Comparison of ENCODE assay signal across 8 cellular contexts in the genomic region with DNA sequence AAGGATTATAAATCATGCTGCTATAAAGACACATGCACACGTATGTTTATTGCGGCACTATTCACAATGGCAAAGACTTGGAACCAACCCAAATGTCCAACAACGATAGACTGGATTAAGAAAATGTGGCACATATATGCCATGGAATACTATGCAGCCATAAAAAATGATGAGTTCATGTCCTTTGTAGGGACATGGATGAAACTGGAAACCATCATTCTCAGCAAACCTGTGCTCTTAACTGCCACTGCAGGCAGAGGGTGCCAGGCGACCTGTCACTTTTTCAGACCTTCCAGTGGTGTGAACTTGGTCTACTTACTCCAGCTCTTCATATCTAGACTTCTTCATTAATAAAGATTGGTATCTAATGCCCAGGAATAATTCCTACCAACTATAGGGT. TPM values are rescaled to one million over a fixed set of nuclear protein-coding genes. Genes with fewer than 3 reads are reported as not detected.
A peak's percentile ranks its signal among the peaks of the same experiment; 100 is the strongest.
DNase-seq lines count a peak whose midpoint lies in the region; ATAC-seq, FAIRE-seq and TF ChIP-seq lines count a peak whose summit lies in the region.
"Not testable (repeated sequence)": the region's sequence is repeated elsewhere in the genome, so short reads cannot be mapped to it uniquely, and the experiment has no call there.

No MANE protein-coding gene starts in this region.

- peak overlapping the region; percentile 72 for H3K9ac ChIP-seq in keratinocyte (ENCODE audit: control insufficient read depth, extremely low read depth, insufficient read depth, low read length)

- dilution Hi-C loops in keratinocyte (cut with MboI; ENCODE audit: extremely low pct_ligation_motif_present, low sequenced_read_pairs): not testable (repeated sequence)

- not testable (repeated sequence) for H3K27me3 ChIP-seq in Panc1 (ENCODE audit: control insufficient read depth, insufficient read depth, low read length); ascending aorta; keratinocyte (ENCODE audit: control insufficient read depth, extremely low read depth, insufficient read depth, low read length); stomach

- peak overlapping the region; percentile 98 for H3K27ac Mint-ChIP-seq in osteocyte (ENCODE audit: unreplicated experiment)

- DNase-seq in A549 (ENCODE audit: low read depth in 1 of 2, low spot score in 1 of 2); Panc1 (ENCODE audit: low read depth, low spot score); ascending aorta (ENCODE audit: low spot score in 2 of 2); epithelial cell of prostate (ENCODE audit: low read depth, low spot score); keratinocyte (ENCODE audit: low read depth, low spot score); osteocyte (ENCODE audit: extremely low spot score, unreplicated experiment); stomach: not testable (repeated sequence)

- H3K9me1 ChIP-seq in keratinocyte (ENCODE audit: control insufficient read depth, extremely low read depth, insufficient read depth, low read length): not testable (repeated sequence)

- in situ Hi-C loops in Panc1 (cut with HindIII; ENCODE audit: low pct_unique_long_range_greater_than_20kb, low sequenced_read_pairs): not testable (repeated sequence)

- not testable (repeated sequence) for BruUV-seq in Panc1 (replicated peaks; lab: Mats Ljungman, UMichigan)

- H3K9me3 ChIP-seq in A549; Panc1 (ENCODE audit: control insufficient read depth, insufficient read depth, low read depth, low read length); ascending aorta; keratinocyte (ENCODE audit: control insufficient read depth, low read depth, low read length); stomach: not testable (repeated sequence)

- H3K79me2 ChIP-seq in keratinocyte (ENCODE audit: control insufficient read depth, insufficient read depth, low read length): peaks cover 55% of the 10 kb centered on the region

- TF ChIP-seq CTCF in A549 (IDR thresholded peaks at IDR 0.05); Panc1 (IDR thresholded peaks at IDR 0.05); ascending aorta (IDR thresholded peaks at IDR 0.05); keratinocyte (optimal IDR thresholded peaks at IDR 0.05 in 1 of 3, IDR thresholded peaks at IDR 0.05 in 1 of 3, conservative IDR thresholded peaks at IDR 0.05 in 1 of 3; ENCODE audit: extremely low read depth in 1 of 3, insufficient read depth in 2 of 3, low read length in 3 of 3); osteocyte (IDR thresholded peaks at IDR 0.05); stomach (IDR thresholded peaks at IDR 0.05): not testable (repeated sequence)

- not testable (repeated sequence) for H4K20me1 ChIP-seq in keratinocyte (ENCODE audit: control insufficient read depth, extremely low read depth, insufficient read depth, low read length)

- not testable (repeated sequence) for H3K27me3 Mint-ChIP-seq in osteocyte (ENCODE audit: unreplicated experiment)

- not testable (repeated sequence) for ATAC-seq in A549, Panc1

- not testable (repeated sequence) for TF ChIP-seq EP300 in A549 (IDR thresholded peaks at IDR 0.05); stomach (IDR thresholded peaks at IDR 0.05)

- WGBS in A549 (ENCODE audit: missing lambda C conversion rate): 82% methylated on average over 2 of the region's 4 CpGs
- WGBS in stomach, 5 donors: 80 to 93% (median 86%) methylated on average over 1 to 4 of the region's 4 CpGs
- WGBS in urinary bladder: 75% methylated on average over 2 of the region's 4 CpGs

- not testable (repeated sequence) for TF ChIP-seq POLR2A in A549 (IDR thresholded peaks at IDR 0.05; ENCODE audit: low read length); stomach (IDR thresholded peaks at IDR 0.05)

- H3K4me2 ChIP-seq in A549 (peak overlapping the region; percentile 70), keratinocyte (ENCODE audit: control insufficient read depth, extremely low read depth, insufficient read depth, low read depth, low read length) (peak overlapping the region; percentile 72)

- intact Hi-C loops in Panc1 (cut with micrococcal nuclease; ENCODE audit: unreplicated experiment); ascending aorta (cut with DNase I); stomach (cut with DNase I; ENCODE audit: low total_unique reads): not testable (repeated sequence)

- not testable (repeated sequence) for H2AFZ ChIP-seq in keratinocyte (ENCODE audit: control insufficient read depth, low read length)

- H3K4me1 ChIP-seq in A549 (peaks cover 93% of the 10 kb centered on the region), Panc1 (ENCODE audit: control insufficient read depth, insufficient read depth, low read length) (peaks cover 92% of the 10 kb centered on the region), ascending aorta (peaks cover 37 to 67% of the 10 kb centered on the region in 2 donors), keratinocyte (ENCODE audit: control insufficient read depth, extremely low read depth, insufficient read depth, low read length) (peaks cover 85% of the 10 kb centered on the region), stomach (peaks cover 26 to 89% (median 72%) of the 10 kb centered on the region in 4 donors)
- not testable (repeated sequence) for H3K4me1 ChIP-seq in urinary bladder (ENCODE audit: insufficient read depth)

- FAIRE-seq in A549 (lab: Jason Lieb, UNC); keratinocyte (lab: Jason Lieb, UNC): not testable (repeated sequence)

- H3K4me1 Mint-ChIP-seq in osteocyte (ENCODE audit: unreplicated experiment): peaks cover 86% of the 10 kb centered on the region

- POLR2A ChIA-PET in A549 (lab: Yijun Ruan, JAX): interaction anchor here (0.5 to 6.2 kb wide), 5 partner anchors 8 to 41 kb away, joined by 3 to 114 read pairs (median 18); a partner anchor contains a TSS
- POLR2A ChIA-PET in Panc1 (lab: Charles Lee): not testable (repeated sequence)

- H3K36me3 Mint-ChIP-seq in osteocyte (ENCODE audit: unreplicated experiment): peaks cover 19% of the 10 kb centered on the region

- not testable (repeated sequence) for TF ChIP-seq RAD21 in A549 (conservative IDR thresholded peaks at IDR 0.05 in 1 of 2, IDR thresholded peaks at IDR 0.05 in 1 of 2)

- H3K9me3 Mint-ChIP-seq in osteocyte (ENCODE audit: unreplicated experiment): not testable (repeated sequence)

- H3K27ac ChIP-seq in A549 (peak overlapping the region; percentile 92 to 93), Panc1 (ENCODE audit: low read length) (peak overlapping the region; percentile 100), ascending aorta (peak overlapping the region; percentile 83 to 85), epithelial cell of prostate (peak overlapping the region; percentile 99), keratinocyte (ENCODE audit: control insufficient read depth, insufficient read depth, low read length) (peak overlapping the region; percentile 89), stomach (peak overlapping the region in 4 of 5 donors; percentile 67 to 83 (median 80)), urinary bladder (ENCODE audit: low read depth) (peak overlapping the region; percentile 14)

- CTCF ChIA-PET in A549 (lab: Yijun Ruan, JAX): interaction anchor here (2.2 to 41.4 kb wide), 3 partner anchors 9 to 85 kb away, joined by 12 to 924 read pairs (median 37); a partner anchor contains a TSS
- CTCF ChIA-PET in Panc1 (lab: Charles Lee): interaction anchor here (0.9 kb wide), 1 partner anchor 15 kb away, joined by 3 read pairs; a partner anchor contains a TSS

- H3K4me3 Mint-ChIP-seq in osteocyte (ENCODE audit: unreplicated experiment): not testable (repeated sequence)

- not testable (repeated sequence) for H3K36me3 ChIP-seq in Panc1 (ENCODE audit: control insufficient read depth, insufficient read depth, low read length); ascending aorta; stomach; urinary bladder (ENCODE audit: insufficient read depth)
- peaks cover 10 to 13% of the 10 kb centered on the region in 2 experiments for H3K36me3 ChIP-seq in keratinocyte (ENCODE audit: control insufficient read depth in 2 of 2, extremely low read depth in 1 of 2, insufficient read depth in 2 of 2, low read length in 2 of 2)

- not testable (repeated sequence) for H3K4me3 ChIP-seq in A549; Panc1 (ENCODE audit: low read depth in 2 of 2, low read length in 2 of 2); ascending aorta; stomach; urinary bladder (ENCODE audit: low read depth, low read length)
- peak overlapping the region in 1 of 3 experiments; percentile 17 for H3K4me3 ChIP-seq in keratinocyte (ENCODE audit: control insufficient read depth in 2 of 3, extremely low read depth in 1 of 3, insufficient read depth in 2 of 3, low read depth in 1 of 3, low read length in 3 of 3)

RNA-seq across cellular contexts. Expression of a gene that starts 14.5 kb away (rescaled TPM):
- polyA plus RNA-seq in A549 (2011; rRNA removed) (229 and 265 TPM in 2 replicates), A549 (2017; fragmentation: RNase III; extraction: RNeasy Plus Mini Kit Qiagen cat#74134 plus additional on column Dnase treatment) (190 to 217 TPM (median 191 TPM) in 3 replicates), keratinocyte (174 to 276 TPM (median 232 TPM) in 3 replicates), stomach (10 to 100 TPM in 2 of 3 donors, 1 to 10 TPM in 1; 5.0 to 24.2 (median 13.7) TPM), urinary bladder (61.3 TPM)
- 117 TPM in 2 replicates for polyA plus RNA-seq in A549 (2012; cell fraction: cytosol; rRNA removed)
- polyA plus RNA-seq in A549 (2012; cell fraction: nucleus; rRNA removed): 127 and 200 TPM in 2 replicates
- 195 and 221 TPM in 2 replicates for polyA minus RNA-seq in A549 (2011; rRNA and poly(A)+ RNA removed)
- total RNA-seq in Panc1 (2021; ENCODE audit: unreplicated experiment) (376 TPM), ascending aorta (68.2 TPM), osteocyte (470 and 517 TPM in 2 replicates), stomach (100 to 1,000 TPM in 1 of 5 donors, 10 to 100 TPM in 4; 29.5 to 111 (median 72.7) TPM), urinary bladder (99.1 TPM)
- polyA plus RNA-seq in Panc1 (2012; ENCODE audit: insufficient read length): 187 TPM
- 146 TPM for polyA plus RNA-seq in keratinocyte (2011; ENCODE audit: low read depth)
- 192 and 235 TPM in 2 replicates for polyA plus RNA-seq in keratinocyte (2011; cell fraction: cytosol; rRNA removed)
- polyA plus RNA-seq in keratinocyte (2011; cell fraction: nucleus; rRNA removed): 583 and 631 TPM in 2 replicates
- 83.5 and 285 TPM in 2 replicates for polyA plus RNA-seq in keratinocyte (2012; ENCODE audit: low replicate concordance)
- polyA minus RNA-seq in keratinocyte: 141 to 248 TPM (median 172 TPM) in 3 replicates
- 189 TPM for polyA minus RNA-seq in keratinocyte (2011; cell fraction: cytosol; rRNA and poly(A)+ RNA removed)
- polyA minus RNA-seq in keratinocyte (2011; cell fraction: nucleus; rRNA and poly(A)+ RNA removed): 354 and 681 TPM in 2 replicates

RNA-seq across cellular contexts. Expression of a gene that starts 28.8 kb away (rescaled TPM):
- 63.5 and 87.0 TPM in 2 replicates for polyA plus RNA-seq in A549 (2011; rRNA removed)
- polyA plus RNA-seq in A549 (2012; cell fraction: cytosol; rRNA removed): 24.7 and 26.7 TPM in 2 replicates
- 12.1 and 18.0 TPM in 2 replicates for polyA plus RNA-seq in A549 (2012; cell fraction: nucleus; rRNA removed)
- polyA plus RNA-seq in A549 (2017; fragmentation: RNase III; extraction: RNeasy Plus Mini Kit Qiagen cat#74134 plus additional on column Dnase treatment): 51.2 to 57.9 TPM (median 52.4 TPM) in 3 replicates
- polyA minus RNA-seq in A549 (2011; rRNA and poly(A)+ RNA removed): 12.0 and 13.0 TPM in 2 replicates
- 96.4 TPM for total RNA-seq in Panc1 (2021; ENCODE audit: unreplicated experiment)
- 29.0 TPM for polyA plus RNA-seq in Panc1 (2012; ENCODE audit: insufficient read length)
- not detected for total RNA-seq in ascending aorta
- polyA plus RNA-seq in keratinocyte: 3.2 to 25.4 TPM (median 17.7 TPM) in 3 replicates
- 0.46 TPM for polyA plus RNA-seq in keratinocyte (2011; ENCODE audit: low read depth)
- 4.9 and 10.4 TPM in 2 replicates for polyA plus RNA-seq in keratinocyte (2011; cell fraction: cytosol; rRNA removed)
- 2.4 and 3.3 TPM in 2 replicates for polyA plus RNA-seq in keratinocyte (2011; cell fraction: nucleus; rRNA removed)
- polyA plus RNA-seq in keratinocyte (2012; ENCODE audit: low replicate concordance): 0.21 and 17.6 TPM in 2 replicates
- 1.4 to 9.8 TPM (median 1.9 TPM) in 3 replicates for polyA minus RNA-seq in keratinocyte
- polyA minus RNA-seq in keratinocyte (2011; cell fraction: cytosol; rRNA and poly(A)+ RNA removed): 2.1 TPM
- polyA minus RNA-seq in keratinocyte (2011; cell fraction: nucleus; rRNA and poly(A)+ RNA removed): 0.95 and 2.1 TPM in 2 replicates
- 8.6 and 9.5 TPM in 2 replicates for total RNA-seq in osteocyte
- 1 to 10 TPM in 2 of 5 donors, under 1 TPM in 2, not detected in 1; 0.58 to 6.6 (median 1.1) TPM for total RNA-seq in stomach
- polyA plus RNA-seq in stomach: 1 to 10 TPM; 3.1 to 7.2 (median 5.2) TPM
- total RNA-seq in urinary bladder: 23.6 TPM
- 0.48 TPM for polyA plus RNA-seq in urinary bladder

Comparison
In these comparisons a context has a peak if more than half of its experiments do, and no peak if none do; other contexts are left out.
1. H3K27ac ChIP-seq: peak in every context shown above with its lines; median percentile 100 in Panc1; 99 in epithelial cell of prostate; 92 in A549; 89 in keratinocyte; 84 in ascending aorta; 80 in stomach; 14 in urinary bladder.